Comparison of ENCODE assay signal across 15 cellular contexts in the genomic region with DNA sequence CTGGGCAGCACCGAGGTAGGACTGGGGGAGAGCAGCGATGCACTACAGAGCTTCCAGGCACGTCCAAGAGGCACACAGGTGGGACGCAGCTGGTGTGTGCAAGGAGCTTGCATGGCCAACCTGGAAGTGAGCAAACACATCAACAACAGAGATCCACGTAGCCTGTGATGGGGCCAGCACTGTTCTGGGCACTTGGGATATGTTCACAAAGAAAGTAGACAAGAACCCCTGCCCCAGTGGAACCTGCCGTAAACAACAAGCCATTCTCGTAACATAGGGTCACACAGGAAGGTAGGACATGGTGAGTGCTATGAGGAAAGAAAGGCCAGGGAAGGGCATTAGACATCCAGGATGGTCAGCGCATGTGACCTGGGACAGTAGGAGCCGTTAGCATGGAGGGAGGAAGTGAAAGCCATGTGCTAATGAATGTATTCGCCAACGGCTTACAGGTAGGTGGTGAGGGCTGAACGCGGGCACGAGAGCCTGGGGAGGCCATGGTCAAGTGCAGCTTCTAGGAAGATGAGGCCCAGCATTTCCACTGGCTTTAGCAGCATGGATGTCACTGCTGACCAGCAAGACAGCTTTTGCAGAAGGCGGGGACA.
DNase-seq lines count a peak whose midpoint lies in the region; ATAC-seq and TF ChIP-seq lines count a peak whose summit lies in the region.
"Had no signal": no experiment of that assay in that cellular context is flagged by ENCODE, and none has a peak within 500 bp of the region (broad histone marks: within the 10 kb centered on the region; RNA-seq: fewer than 3 reads in every experiment).

No MANE protein-coding gene starts in this region.

- H3K4me3 Mint-ChIP-seq in activated CD4-positive, alpha-beta T cell treated with anti-CD3 and anti-CD28 coated beads, Interleukin-2, amount 10 ng/mL, durations not matched to agents 24 days and 14 days: no peak overlapping the region
- H3K4me3 Mint-ChIP-seq in activated CD4-positive, alpha-beta T cell treated with anti-CD3 and anti-CD28 coated beads for 36 hours: no peak overlapping the region
- H3K4me3 Mint-ChIP-seq in stimulated activated naive B cell treated with anti-CD40 and anti-IgM and Interleukin-4, amounts not matched to agents 10 μg/mL and 1 μg/mL and 100 μg/mL, for 72 hours: no peak overlapping the region
- H3K4me3 Mint-ChIP-seq: CD8-positive, alpha-beta memory T cell had no signal

- peaks cover 42% of the 10 kb centered on the region for H3K4me1 Mint-ChIP-seq in activated CD4-positive, alpha-beta T cell treated with anti-CD3 and anti-CD28 coated beads, Interleukin-2, amount 10 ng/mL, durations not matched to agents 24 days and 14 days
- H3K4me1 Mint-ChIP-seq in activated CD4-positive, alpha-beta T cell treated with anti-CD3 and anti-CD28 coated beads for 36 hours: peaks cover 32% of the 10 kb centered on the region
- peaks cover 34 to 43% of the 10 kb centered on the region in 2 donors for H3K4me1 Mint-ChIP-seq in stimulated activated naive B cell treated with anti-CD40 and anti-IgM and Interleukin-4, amounts not matched to agents 10 μg/mL and 1 μg/mL and 100 μg/mL, for 72 hours

- H3K27ac ChIP-seq in OCI-LY3 (ENCODE audit: low read length): no peak overlapping the region
- H3K27ac ChIP-seq in coronary artery: no peak overlapping the region
- H3K27ac ChIP-seq: KMS-11 had no signal

- intact Hi-C loops in activated CD4-positive, alpha-beta T cell treated with anti-CD3 and anti-CD28 coated beads, Interleukin-2, amount 10 ng/mL, durations not matched to agents 24 days and 14 days (cut with micrococcal nuclease): no loop called here
- intact Hi-C loops in activated CD4-positive, alpha-beta T cell treated with anti-CD3 and anti-CD28 coated beads for 36 hours (cut with DNase I, micrococcal nuclease): loop anchor here in 1 of 2 experiments (5.0 kb wide), 1 partner anchor 111 kb away; no protein-coding TSS in a partner anchor

- H3K4me3 ChIP-seq in OCI-LY3 (ENCODE audit: low read length): no peak overlapping the region
- no peak overlapping the region for H3K4me3 ChIP-seq in coronary artery

- H2AFZ ChIP-seq in OCI-LY3 (ENCODE audit: low read depth, low read length): no peak overlapping the region

- TF ChIP-seq CTCF in OCI-LY3 (IDR thresholded peaks at IDR 0.05; ENCODE audit: low read depth, low read length): no peak
- no peak for TF ChIP-seq CTCF in coronary artery (IDR thresholded peaks at IDR 0.05)

- H3K79me2 ChIP-seq in OCI-LY3 (ENCODE audit: low read length): no peaks in the 10 kb centered on the region

- no peak for DNase-seq in activated CD4-positive, alpha-beta T cell treated with anti-CD3 and anti-CD28 coated beads, Interleukin-2, amount 10 ng/mL, durations not matched to agents 24 days and 14 days
- no peak for DNase-seq in activated CD4-positive, alpha-beta T cell treated with anti-CD3 and anti-CD28 coated beads for 36 hours
- peak; percentile 56 for DNase-seq in coronary artery (ENCODE audit: low spot score)
- no peak for DNase-seq in stimulated activated naive B cell treated with anti-CD40 and anti-IgM and Interleukin-4, amounts not matched to agents 10 μg/mL and 1 μg/mL and 100 μg/mL, for 72 hours
- DNase-seq in activated naive CD4-positive, alpha-beta T cell (lab: John Stamatoyannopoulos, UW): no peak
- DNase-seq: 8988T; CD8-positive, alpha-beta memory T cell; NCI-H1092; NCI-H2081 treated with DMSO at 0.1 percent for 48 hours; NK-92 treated with Interleukin-12 subunit alpha and Interleukin-12 subunit beta, amount 100 ng/mL, for 24 hours had no signal

- peaks cover 36% of the 10 kb centered on the region for H3K4me1 ChIP-seq in OCI-LY3 (ENCODE audit: low read length)

- H3K9ac ChIP-seq in OCI-LY3 (ENCODE audit: low read length): no peak overlapping the region
- H3K9ac ChIP-seq: KMS-11 had no signal

- CTCF ChIA-PET in activated CD4-positive, alpha-beta T cell treated with anti-CD3 and anti-CD28 coated beads for 36 hours (lab: Charles Lee): interaction anchor here (1.2 to 1.5 kb wide), 2 partner anchors 117 to 172 kb away, joined by 4 read pairs; no protein-coding TSS in a partner anchor

- H3K27ac Mint-ChIP-seq in activated CD4-positive, alpha-beta T cell treated with anti-CD3 and anti-CD28 coated beads, Interleukin-2, amount 10 ng/mL, durations not matched to agents 24 days and 14 days: peak overlapping the region; percentile 31
- H3K27ac Mint-ChIP-seq in activated CD4-positive, alpha-beta T cell treated with anti-CD3 and anti-CD28 coated beads for 36 hours: no peak overlapping the region
- peak overlapping the region; percentile 60 for H3K27ac Mint-ChIP-seq in stimulated activated naive B cell treated with anti-CD40 and anti-IgM and Interleukin-4, amounts not matched to agents 10 μg/mL and 1 μg/mL and 100 μg/mL, for 72 hours
- H3K27ac Mint-ChIP-seq: B cell had no signal

- no peaks in the 10 kb centered on the region for H3K36me3 Mint-ChIP-seq in activated CD4-positive, alpha-beta T cell treated with anti-CD3 and anti-CD28 coated beads, Interleukin-2, amount 10 ng/mL, durations not matched to agents 24 days and 14 days (ENCODE audit: low read depth)
- H3K36me3 Mint-ChIP-seq in activated CD4-positive, alpha-beta T cell treated with anti-CD3 and anti-CD28 coated beads for 36 hours (ENCODE audit: low read depth): no peaks in the 10 kb centered on the region
- H3K36me3 Mint-ChIP-seq in stimulated activated naive B cell treated with anti-CD40 and anti-IgM and Interleukin-4, amounts not matched to agents 10 μg/mL and 1 μg/mL and 100 μg/mL, for 72 hours: peaks cover 1 to 5% of the 10 kb centered on the region in 2 donors
- H3K36me3 Mint-ChIP-seq: CD8-positive, alpha-beta memory T cell had no signal

- peaks cover 5% of the 10 kb centered on the region for H3K9me3 Mint-ChIP-seq in activated CD4-positive, alpha-beta T cell treated with anti-CD3 and anti-CD28 coated beads, Interleukin-2, amount 10 ng/mL, durations not matched to agents 24 days and 14 days
- no peaks in the 10 kb centered on the region for H3K9me3 Mint-ChIP-seq in activated CD4-positive, alpha-beta T cell treated with anti-CD3 and anti-CD28 coated beads for 36 hours (ENCODE audit: low read depth)
- peaks cover 4 to 12% of the 10 kb centered on the region in 2 donors for H3K9me3 Mint-ChIP-seq in stimulated activated naive B cell treated with anti-CD40 and anti-IgM and Interleukin-4, amounts not matched to agents 10 μg/mL and 1 μg/mL and 100 μg/mL, for 72 hours
- H3K9me3 Mint-ChIP-seq: CD8-positive, alpha-beta memory T cell had no signal

- peaks cover 34% of the 10 kb centered on the region for H3K27me3 Mint-ChIP-seq in activated CD4-positive, alpha-beta T cell treated with anti-CD3 and anti-CD28 coated beads, Interleukin-2, amount 10 ng/mL, durations not matched to agents 24 days and 14 days
- H3K27me3 Mint-ChIP-seq in activated CD4-positive, alpha-beta T cell treated with anti-CD3 and anti-CD28 coated beads for 36 hours: peaks cover 13% of the 10 kb centered on the region
- peaks cover 30 to 41% of the 10 kb centered on the region in 2 donors for H3K27me3 Mint-ChIP-seq in stimulated activated naive B cell treated with anti-CD40 and anti-IgM and Interleukin-4, amounts not matched to agents 10 μg/mL and 1 μg/mL and 100 μg/mL, for 72 hours

- POLR2A ChIA-PET in activated CD4-positive, alpha-beta T cell treated with anti-CD3 and anti-CD28 coated beads for 36 hours (lab: Charles Lee): no interaction called here

- no peak for ATAC-seq in activated CD4-positive, alpha-beta T cell treated with anti-CD3 and anti-CD28 coated beads for 36 hours
- no peak for ATAC-seq in stimulated activated naive B cell treated with anti-CD40 and anti-IgM and Interleukin-4, amounts not matched to agents 10 μg/mL and 1 μg/mL and 100 μg/mL, for 72 hours (replicated peaks)
- ATAC-seq in HG03280 (IDR thresholded peaks at IDR 0.05; ENCODE audit: unreplicated experiment) (no peak), GM19395 (IDR thresholded peaks at IDR 0.05; ENCODE audit: unreplicated experiment) (no peak)

- no peaks in the 10 kb centered on the region for H3K9me3 ChIP-seq in OCI-LY3 (ENCODE audit: insufficient read depth, low read length)

- peaks cover 92% of the 10 kb centered on the region for H3K27me3 ChIP-seq in OCI-LY3 (ENCODE audit: low read depth, low read length)

- H4K20me1 ChIP-seq in OCI-LY3 (ENCODE audit: insufficient read depth, low read length): peaks cover 26% of the 10 kb centered on the region; the same call in 1 of the 2 replicates

- 0 out of 2 replicates have a peak overlapping the region, but pooled peaks have one; percentile 17 for H3K4me2 ChIP-seq in OCI-LY3 (ENCODE audit: low read length)
- H3K4me2 ChIP-seq: KMS-11 had no signal

- H3K36me3 ChIP-seq in OCI-LY3 (replicated peaks; ENCODE audit: low read depth, low read length): no peaks in the 10 kb centered on the region
